ENCODE assay signal across 15 cellular contexts in genomic region chr15:25178835-25179672, GRCh38.
DNase-seq lines count a peak whose midpoint lies in the region; ATAC-seq and TF ChIP-seq lines count a peak whose summit lies in the region.
"Had no signal": no experiment of that assay in that cellular context is flagged by ENCODE, and none has a peak within 500 bp of the region (broad histone marks: within the 10 kb centered on the region; RNA-seq: fewer than 3 reads in every experiment).

No MANE protein-coding gene starts in this region.

- no peaks in the 10 kb centered on the region for H3K27me3 ChIP-seq in RWPE2 (ENCODE audit: insufficient read depth, poor library complexity, severe bottlenecking)

- DNase-seq in RWPE2 (ENCODE audit: low spot score) (peak; percentile 58), islet precursor cell (peak; percentile 32), sciatic nerve (ENCODE audit: low spot score) (peak; percentile 42), DMS53 treated with DMSO at 0.1 percent for 48 hours (lab: John Stamatoyannopoulos, UW; ENCODE audit: unreplicated experiment) (no peak)
- DNase-seq in activated CD8-positive, alpha-beta memory T cell treated with anti-CD3 and anti-CD28 coated beads, Interleukin-2, amount 50 U/mL, for 48 hours = peak; percentile 7
- DNase-seq: effector memory CD4-positive, alpha-beta T cell; HFFc6; Karpas-422; mesenchymal stem cell; NCI-H187; NCI-H526 treated with DMSO at 0.1 percent for 48 hours had no signal

- no peaks in the 10 kb centered on the region for H3K36me3 ChIP-seq in RWPE2 (ENCODE audit: low read depth)

- no peak for ATAC-seq in RWPE2 (ENCODE audit: low read depth)
- no peak for ATAC-seq in sciatic nerve
- ATAC-seq in GM21423 (IDR thresholded peaks at IDR 0.05; ENCODE audit: unreplicated experiment) = no peak
- no peak for ATAC-seq in GM19395 (IDR thresholded peaks at IDR 0.05; ENCODE audit: unreplicated experiment)
- ATAC-seq: activated T-helper 17 cell treated with anti-CD3 and anti-CD28 coated beads, Interleukin-2, amount 50 U/mL, for 72 hours; T-cell had no signal

- H3K4me3 ChIP-seq in RWPE2 (ENCODE audit: severe bottlenecking) = no peak overlapping the region

- peaks cover 56% of the 10 kb centered on the region for H3K9me3 ChIP-seq in RWPE2 (ENCODE audit: severe bottlenecking)

- intact Hi-C loops in sciatic nerve (cut with DNase I) = no loop called here

- H3K27ac ChIP-seq in RWPE2 (ENCODE audit: poor library complexity, severe bottlenecking) = no peak overlapping the region

- H3K4me1 ChIP-seq in RWPE2 (ENCODE audit: insufficient read depth, poor library complexity, severe bottlenecking) = no peaks in the 10 kb centered on the region

- TF ChIP-seq CTCF in RWPE2 (IDR thresholded peaks at IDR 0.05; ENCODE audit: poor library complexity, severe bottlenecking) = no peak
